ENCODE assay signal across 28 cellular contexts in the genomic region with DNA sequence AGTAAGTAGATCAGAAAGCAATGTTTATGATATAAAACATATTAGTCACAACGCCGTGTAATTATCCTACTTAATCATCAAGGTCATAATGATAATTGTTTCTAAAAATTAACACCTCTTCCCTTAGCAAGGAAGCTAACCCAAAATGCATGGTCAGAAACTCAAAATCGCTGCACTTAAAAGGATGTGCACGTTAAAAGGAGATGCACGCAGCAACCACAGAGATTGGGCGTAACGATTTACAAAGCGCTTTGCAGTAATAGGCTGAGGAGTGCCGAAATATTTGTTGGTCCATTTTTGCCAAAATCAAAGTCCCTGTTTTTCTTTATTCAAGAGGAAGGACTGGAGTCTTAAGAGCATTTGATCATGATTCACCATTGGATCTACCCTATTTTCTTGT.
"Had no signal": no experiment of that assay in that cellular context is flagged by ENCODE, and none has a peak within 500 bp of the region (broad histone marks: within the 10 kb centered on the region; RNA-seq: fewer than 3 reads in every experiment).

No MANE protein-coding gene starts in this region.

- H3K27ac Mint-ChIP-seq: activated B cell treated with CpG ODN at 0.5 μM for 24 hours; activated T-helper 1 cell treated with anti-CD3 and anti-CD28 coated beads, Interleukin-12 subunit alpha, Interleukin-12 subunit beta, Interleukin-2, Interleukin-4 antibody, amounts not matched to agents 30 ng/mL and 10 ng/mL and 1 ng/mL, durations not matched to agents 14 hours and 24 hours and 36 hours; endodermal cell; nephron progenitor cell; progenitor cell of endocrine pancreas; T-helper 2 cell treated with Interferon-gamma antibody and Interleukin-4, amounts not matched to agents 5 μg/mL and 100 μg/mL, for 36 hours had no signal

- H3K4me1 Mint-ChIP-seq: activated B cell treated with CpG ODN at 0.5 μM for 24 hours, endodermal cell, nephron progenitor cell had no signal

- H3K9me3 ChIP-seq: mucosa of descending colon, neutrophil, ovary, right lobe of liver, stomach, thyroid gland, upper lobe of left lung, vagina had no signal

- H3K27me3 ChIP-seq: neutrophil, ovary, right lobe of liver, stomach, thyroid gland, upper lobe of left lung, vagina had no signal

- H3K27ac ChIP-seq: neutrophil, ovary, right lobe of liver, skin epidermis, stomach, thyroid gland, upper lobe of left lung, vagina had no signal

- ATAC-seq: esophagus mucosa, left cardiac atrium, left ventricle myocardium superior, mucosa of descending colon, right lobe of liver had no signal

- H3K36me3 ChIP-seq: neutrophil, ovary, right lobe of liver, stomach, thyroid gland, upper lobe of left lung, vagina had no signal

- DNase-seq: activated B cell treated with CpG ODN at 0.5 μM for 24 hours; activated CD4-positive, alpha-beta T cell treated with anti-CD3 and anti-CD28 coated beads for 48 hours; activated effector memory CD4-positive, alpha-beta T cell treated with anti-CD3 and anti-CD28 coated beads, Interleukin-2, amount 50 U/mL, for 16 hours; activated T-cell treated with anti-CD3 and anti-CD28 coated beads for 4 hours; amygdala; caudate nucleus; endodermal cell; foreskin fibroblast; head of caudate nucleus; hippocampal formation; left cardiac atrium; left ventricle myocardium superior; mucosa of descending colon; nephron progenitor cell; ovary; right lobe of liver; stimulated activated CD4-positive, alpha-beta T cell treated with anti-CD3 and anti-CD28 coated beads, Interleukin-12 subunit alpha, Interleukin-12 subunit beta, amount 100 ng/mL, for 4 hours; stimulated activated CD4-positive, alpha-beta T cell treated with anti-CD3 and anti-CD28 coated beads, Interleukin-4, amount 100 ng/mL, for 1 hour; stomach; thyroid gland; upper lobe of left lung had no signal

- H3K9me3 Mint-ChIP-seq: endodermal cell, nephron progenitor cell had no signal

- H3K4me3 ChIP-seq: mucosa of descending colon, ovary, right lobe of liver, skin epidermis, stomach, thyroid gland, upper lobe of left lung, vagina had no signal

- H3K4me1 ChIP-seq: thyroid gland had no signal

- H3K4me3 Mint-ChIP-seq: activated B cell treated with CpG ODN at 0.5 μM for 24 hours; activated T-helper 1 cell treated with anti-CD3 and anti-CD28 coated beads, Interleukin-12 subunit alpha, Interleukin-12 subunit beta, Interleukin-2, Interleukin-4 antibody, amounts not matched to agents 30 ng/mL and 10 ng/mL and 1 ng/mL, durations not matched to agents 14 hours and 24 hours and 36 hours; endodermal cell; nephron progenitor cell; T-helper 2 cell treated with Interferon-gamma antibody and Interleukin-4, amounts not matched to agents 5 μg/mL and 100 μg/mL, for 36 hours had no signal

- H3K27me3 Mint-ChIP-seq: activated B cell treated with CpG ODN at 0.5 μM for 24 hours had no signal
